In genomic region chr1:89808429-89809117, GRCh38 we compare ENCODE assay signal across 17 cellular contexts. TPM values are rescaled to one million over a fixed set of nuclear protein-coding genes. Genes with fewer than 3 reads are reported as not detected.
DNase-seq lines count a peak whose midpoint lies in the region; ATAC-seq, FAIRE-seq and TF ChIP-seq lines count a peak whose summit lies in the region.
"Had no signal": no experiment of that assay in that cellular context is flagged by ENCODE, and none has a peak within 500 bp of the region (broad histone marks: within the 10 kb centered on the region; RNA-seq: fewer than 3 reads in every experiment).

No MANE protein-coding gene starts in this region.

- H2AFZ ChIP-seq in astrocyte (ENCODE audit: low read depth, low read length), result no peak overlapping the region

- no peaks in the 10 kb centered on the region for H3K79me2 ChIP-seq in astrocyte (ENCODE audit: insufficient read depth, low read length)

- no peaks in the 10 kb centered on the region for H3K36me3 ChIP-seq in astrocyte (ENCODE audit: insufficient read depth, low read length)
- H3K36me3 ChIP-seq: brain microvascular endothelial cell had no signal

- H3K9ac ChIP-seq in astrocyte (ENCODE audit: low read length), result no peak overlapping the region

- H3K4me1 ChIP-seq in astrocyte (ENCODE audit: insufficient read depth, low read length), result peaks cover 10% of the 10 kb centered on the region

- no peak overlapping the region for H3K4me3 Mint-ChIP-seq in astrocyte (ENCODE audit: unreplicated experiment)
- no peak overlapping the region for H3K4me3 Mint-ChIP-seq in type B pancreatic cell
- no peak overlapping the region for H3K4me3 Mint-ChIP-seq in activated T-helper 2 cell treated with anti-CD3 and anti-CD28 coated beads, Interferon-gamma antibody, Interleukin-2, Interleukin-4, amounts not matched to agents 10 μg/mL and 5 μg/mL and 100 μg/mL, durations not matched to agents 14 hours and 24 hours and 36 hours (ENCODE audit: low read depth)
- H3K4me3 Mint-ChIP-seq: activated T-cell treated with anti-CD3 and anti-CD28 coated beads, Interleukin-2, amount 50 U/mL, for 72 hours; CD14-positive monocyte; neural crest cell had no signal

- no peak overlapping the region for H3K4me3 ChIP-seq in astrocyte (ENCODE audit: insufficient read depth, low read depth, low read length)

- H3K9me3 Mint-ChIP-seq in astrocyte (ENCODE audit: unreplicated experiment) (no peaks in the 10 kb centered on the region), type B pancreatic cell (no peaks in the 10 kb centered on the region)
- H3K9me3 Mint-ChIP-seq in activated T-helper 2 cell treated with anti-CD3 and anti-CD28 coated beads, Interferon-gamma antibody, Interleukin-2, Interleukin-4, amounts not matched to agents 10 μg/mL and 5 μg/mL and 100 μg/mL, durations not matched to agents 14 hours and 24 hours and 36 hours, result no peaks in the 10 kb centered on the region
- H3K9me3 Mint-ChIP-seq: activated T-cell treated with anti-CD3 and anti-CD28 coated beads, Interleukin-2, amount 50 U/mL, for 72 hours; neural crest cell had no signal

- H3K27me3 ChIP-seq in astrocyte (ENCODE audit: insufficient read depth, low read length), result no peaks in the 10 kb centered on the region
- H3K27me3 ChIP-seq: brain microvascular endothelial cell had no signal

- H3K27ac ChIP-seq in astrocyte (ENCODE audit: low read depth, low read length), result no peak overlapping the region
- H3K27ac ChIP-seq: brain microvascular endothelial cell had no signal

- H3K4me1 Mint-ChIP-seq in astrocyte (ENCODE audit: low read depth, unreplicated experiment) (peaks cover 21% of the 10 kb centered on the region), type B pancreatic cell (ENCODE audit: unreplicated experiment) (peaks cover 9% of the 10 kb centered on the region)
- peaks cover 8% of the 10 kb centered on the region for H3K4me1 Mint-ChIP-seq in activated T-helper 2 cell treated with anti-CD3 and anti-CD28 coated beads, Interferon-gamma antibody, Interleukin-2, Interleukin-4, amounts not matched to agents 10 μg/mL and 5 μg/mL and 100 μg/mL, durations not matched to agents 14 hours and 24 hours and 36 hours (ENCODE audit: low read depth)

- H3K27me3 Mint-ChIP-seq in astrocyte (ENCODE audit: low read depth, unreplicated experiment), result no peaks in the 10 kb centered on the region
- no peaks in the 10 kb centered on the region for H3K27me3 Mint-ChIP-seq in type B pancreatic cell
- peaks cover 12% of the 10 kb centered on the region for H3K27me3 Mint-ChIP-seq in activated T-helper 2 cell treated with anti-CD3 and anti-CD28 coated beads, Interferon-gamma antibody, Interleukin-2, Interleukin-4, amounts not matched to agents 10 μg/mL and 5 μg/mL and 100 μg/mL, durations not matched to agents 14 hours and 24 hours and 36 hours (ENCODE audit: low read depth)

- H3K36me3 Mint-ChIP-seq in astrocyte (ENCODE audit: low read depth, unreplicated experiment) (no peaks in the 10 kb centered on the region), type B pancreatic cell (no peaks in the 10 kb centered on the region)
- no peaks in the 10 kb centered on the region for H3K36me3 Mint-ChIP-seq in activated T-helper 2 cell treated with anti-CD3 and anti-CD28 coated beads, Interferon-gamma antibody, Interleukin-2, Interleukin-4, amounts not matched to agents 10 μg/mL and 5 μg/mL and 100 μg/mL, durations not matched to agents 14 hours and 24 hours and 36 hours (ENCODE audit: low read depth)
- H3K36me3 Mint-ChIP-seq: CD14-positive monocyte had no signal

- FAIRE-seq in astrocyte (lab: Jason Lieb, UNC), result peak; percentile 17
- FAIRE-seq: GM19239 had no signal

- DNase-seq in DMS 273 (lab: John Stamatoyannopoulos, UW; ENCODE audit: unreplicated experiment) (peak; percentile 73), HPDE6-E6E7 (ENCODE audit: extremely low spot score) (peak; percentile 36), astrocyte (ENCODE audit: low read depth) (peak; percentile 59), iris pigment epithelial cell (ENCODE audit: low read depth) (peak; percentile 26), Ammon's horn (ENCODE audit: low spot score) (no peak), type B pancreatic cell (ENCODE audit: extremely low spot score, unreplicated experiment) (no peak)
- DNase-seq in activated T-helper 2 cell treated with anti-CD3 and anti-CD28 coated beads, Interferon-gamma antibody, Interleukin-2, Interleukin-4, amounts not matched to agents 10 μg/mL and 5 μg/mL and 100 μg/mL, durations not matched to agents 14 hours and 24 hours and 36 hours (ENCODE audit: low spot score), result no peak
- DNase-seq: activated T-cell treated with anti-CD3 and anti-CD28 coated beads, Interleukin-2, amount 50 U/mL, for 72 hours; brain microvascular endothelial cell; left colon; MM.1S; NCI-H526; SHP77 treated with DMSO at 0.1 percent for 48 hours had no signal

- H3K27ac Mint-ChIP-seq in astrocyte (ENCODE audit: unreplicated experiment), result no peak overlapping the region
- no peak overlapping the region for H3K27ac Mint-ChIP-seq in type B pancreatic cell
- H3K27ac Mint-ChIP-seq in activated T-helper 2 cell treated with anti-CD3 and anti-CD28 coated beads, Interferon-gamma antibody, Interleukin-2, Interleukin-4, amounts not matched to agents 10 μg/mL and 5 μg/mL and 100 μg/mL, durations not matched to agents 14 hours and 24 hours and 36 hours, result no peak overlapping the region
- H3K27ac Mint-ChIP-seq: activated T-cell treated with anti-CD3 and anti-CD28 coated beads, Interleukin-2, amount 50 U/mL, for 72 hours; CD14-positive monocyte had no signal

- intact Hi-C loops in activated T-helper 2 cell treated with anti-CD3 and anti-CD28 coated beads, Interferon-gamma antibody, Interleukin-2, Interleukin-4, amounts not matched to agents 10 μg/mL and 5 μg/mL and 100 μg/mL, durations not matched to agents 14 hours and 24 hours and 36 hours (cut with micrococcal nuclease), result no loop called here

- H4K20me1 ChIP-seq in astrocyte (ENCODE audit: insufficient read depth, low read length), result no peaks in the 10 kb centered on the region

- H3K9me3 ChIP-seq in astrocyte (ENCODE audit: insufficient read depth, low read depth, low read length), result no peaks in the 10 kb centered on the region

- no peak for ATAC-seq in HG03378 (IDR thresholded peaks at IDR 0.05; ENCODE audit: unreplicated experiment)
- ATAC-seq: activated T-cell treated with anti-CD3 and anti-CD28 coated beads, Interleukin-2, amount 50 U/mL, for 72 hours; left colon had no signal

- peak overlapping the region; percentile 10 for H3K4me2 ChIP-seq in astrocyte (ENCODE audit: low read length)

- TF ChIP-seq CTCF in astrocyte (IDR thresholded peaks at IDR 0.05; ENCODE audit: insufficient read depth, low read depth, low read length), result no peak
- TF ChIP-seq CTCF in type B pancreatic cell (conservative IDR thresholded peaks at IDR 0.05), result no peak

RNA-seq across cellular contexts. Expression of gene LRRC8D, which starts 12.3 kb away (rescaled TPM):
- total RNA-seq in astrocyte (34.1 and 36.9 TPM in 2 replicates), type B pancreatic cell (ENCODE audit: low replicate concordance) (31.1 and 31.9 TPM in 2 replicates)
- 28.6 and 33.3 TPM in 2 replicates for total RNA-seq in activated T-helper 2 cell treated with anti-CD3 and anti-CD28 coated beads, Interferon-gamma antibody, Interleukin-2, Interleukin-4, amounts not matched to agents 10 μg/mL and 5 μg/mL and 100 μg/mL, durations not matched to agents 14 hours and 24 hours and 36 hours

Comparison
In these comparisons a context has a peak if more than half of its experiments do, and no peak if none do; other contexts are left out.
1. DNase-seq: peak in DMS 273 (single experiment), HPDE6-E6E7 (single experiment), astrocyte (single experiment) and iris pigment epithelial cell (single experiment); none in Ammon's horn (single experiment), type B pancreatic cell (single experiment) and activated T-helper 2 cell treated with anti-CD3 and anti-CD28 coated beads, Interferon-gamma antibody, Interleukin-2, Interleukin-4, amounts not matched to agents 10 μg/mL and 5 μg/mL and 100 μg/mL, durations not matched to agents 14 hours and 24 hours and 36 hours (single experiment).